ENCODE assay signal across 10 cellular contexts in the genomic region with DNA sequence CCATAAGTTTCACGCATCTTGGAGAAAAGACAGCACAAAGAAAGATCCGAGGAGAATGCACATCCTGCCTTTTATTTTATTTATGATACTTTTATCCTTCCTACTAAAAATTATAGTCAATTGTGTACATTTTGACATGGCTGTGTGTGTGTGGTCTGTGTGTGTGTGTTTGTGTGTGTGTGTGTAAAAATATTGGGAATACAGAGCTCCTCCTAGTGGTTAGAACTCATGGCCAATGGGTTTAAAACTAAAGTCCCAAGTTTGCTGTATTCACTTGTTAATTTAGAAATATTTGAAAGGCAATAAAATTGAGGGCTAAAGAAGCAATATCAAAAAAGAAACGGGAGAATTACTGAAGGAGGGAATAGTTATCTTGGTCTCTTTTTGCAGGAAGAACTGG. TPM values are rescaled to one million over a fixed set of nuclear protein-coding genes. Genes with fewer than 3 reads are reported as not detected.
DNase-seq lines count a peak whose midpoint lies in the region; ATAC-seq, FAIRE-seq and TF ChIP-seq lines count a peak whose summit lies in the region.
"Had no signal": no experiment of that assay in that cellular context is flagged by ENCODE, and none has a peak within 500 bp of the region (broad histone marks: within the 10 kb centered on the region; RNA-seq: fewer than 3 reads in every experiment).

No MANE protein-coding gene starts in this region.

- H3K36me3 ChIP-seq in H1 (ENCODE audit: control insufficient read depth in 2 of 4, insufficient read depth in 4 of 4, low read length in 3 of 4) = no peaks in the 10 kb centered on the region
- H3K36me3 ChIP-seq: upper lobe of left lung had no signal

- no peaks in the 10 kb centered on the region for H3K79me2 ChIP-seq in H1 (ENCODE audit: control insufficient read depth in 1 of 2, insufficient read depth in 2 of 2, low read length in 2 of 2)

- H3K36me3 Mint-ChIP-seq in activated naive CD8-positive, alpha-beta T cell treated with anti-CD3 and anti-CD28 coated beads, Interleukin-2, amount 50 U/mL, for 24 hours (ENCODE audit: low read depth) = no peaks in the 10 kb centered on the region
- H3K36me3 Mint-ChIP-seq: memory B cell had no signal

- H4K8ac ChIP-seq in H1 (ENCODE audit: extremely low read depth, insufficient read depth, low read length) = no peak overlapping the region

- H3K4me1 ChIP-seq in H1 (replicated peaks in 1 of 4; ENCODE audit: control insufficient read depth in 3 of 4, insufficient read depth in 4 of 4, low read length in 3 of 4) = no peaks in the 10 kb centered on the region
- H3K4me1 ChIP-seq: upper lobe of left lung had no signal

- no peaks in the 10 kb centered on the region for H3K4me1 Mint-ChIP-seq in activated naive CD8-positive, alpha-beta T cell treated with anti-CD3 and anti-CD28 coated beads, Interleukin-2, amount 50 U/mL, for 24 hours
- H3K4me1 Mint-ChIP-seq: memory B cell had no signal

- H4K5ac ChIP-seq in H1 (ENCODE audit: insufficient read length, low read depth, low read length) = no peak overlapping the region

- no peak overlapping the region for H2AK5ac ChIP-seq in H1 (ENCODE audit: low read depth, low read length)

- peak; percentile 59 to 65 for TF ChIP-seq RAD21 in H1 (IDR thresholded peaks at IDR 0.05 in 1 of 2, conservative IDR thresholded peaks at IDR 0.05 in 1 of 2; ENCODE audit: low read depth in 2 of 2, low read length in 2 of 2)

- no peak overlapping the region for H3K56ac ChIP-seq in H1 (replicated peaks; ENCODE audit: insufficient read length, low read depth, low read length)

- no peaks in the 10 kb centered on the region for H3K9me3 ChIP-seq in H1 (ENCODE audit: insufficient read depth in 2 of 2, low read depth in 1 of 2, low read length in 1 of 2)
- H3K9me3 ChIP-seq: upper lobe of left lung had no signal

- no peak overlapping the region for H2BK15ac ChIP-seq in H1 (ENCODE audit: low read length)

- WGBS in H1 (ENCODE audit: extremely low coverage in 1 of 2, insufficient coverage in 1 of 2, insufficient read length in 1 of 2, insufficient replicate concordance in 2 of 2, low coverage in 1 of 2, low lambda C conversion rate in 2 of 2, missing lambda C conversion rate in 1 of 2), 2 experiments = 35% methylated on average over 3 of the region's 3 CpGs; no CpG with 5 or more reads in 1 of the 2 experiments

- H3K79me1 ChIP-seq in H1 (ENCODE audit: low read depth, low read length) = no peaks in the 10 kb centered on the region

- no peak overlapping the region for H3K4me2 ChIP-seq in H1 (ENCODE audit: insufficient read depth in 1 of 2, low read depth in 2 of 2, low read length in 2 of 2)

- no peak overlapping the region for H3K14ac ChIP-seq in H1 (ENCODE audit: insufficient read length)

- H3K4me3 ChIP-seq in H1 (ENCODE audit: extremely low read depth in 1 of 4, insufficient read depth in 2 of 4, low read depth in 3 of 4, low read length in 4 of 4) = no peak overlapping the region
- H3K4me3 ChIP-seq: upper lobe of left lung had no signal

- DNase-seq in NCI-H1694 treated with DMSO at 0.1 percent for 48 hours (lab: John Stamatoyannopoulos, UW) (peak; percentile 13), NCI-H1694 (lab: John Stamatoyannopoulos, UW) (no peak), MV-4-11 (lab: John Stamatoyannopoulos, UW) (peak; percentile 12), H1 (ENCODE audit: low read depth in 1 of 2, low spot score in 2 of 2) (no peak), pons (ENCODE audit: low spot score) (peak; percentile 5), OCI-M2 (lab: John Stamatoyannopoulos, UW; ENCODE audit: unreplicated experiment) (no peak)
- DNase-seq in activated naive CD8-positive, alpha-beta T cell treated with anti-CD3 and anti-CD28 coated beads, Interleukin-2, amount 50 U/mL, for 24 hours = no peak
- DNase-seq: upper lobe of left lung had no signal

- no peaks in the 10 kb centered on the region for H3K27me3 ChIP-seq in H1 (replicated peaks in 1 of 4; ENCODE audit: control insufficient read depth in 3 of 4, extremely low read depth in 1 of 4, insufficient read depth in 3 of 4, low read length in 3 of 4)
- H3K27me3 ChIP-seq: upper lobe of left lung had no signal

- no peak overlapping the region for H3K27ac Mint-ChIP-seq in activated naive CD8-positive, alpha-beta T cell treated with anti-CD3 and anti-CD28 coated beads, Interleukin-2, amount 50 U/mL, for 24 hours
- H3K27ac Mint-ChIP-seq: memory B cell had no signal

- CTCF ChIA-PET in H1 (lab: Charles Lee; ENCODE audit: partially characterized antibody) = interaction anchor here (0.6 to 4.7 kb wide), 53 partner anchors 9 to 941 kb away, joined by 3 to 51 read pairs (median 4); no protein-coding TSS in a partner anchor

- no peak overlapping the region for H3K9ac ChIP-seq in H1 (replicated peaks in 1 of 4; ENCODE audit: extremely low read depth in 1 of 4, low read depth in 3 of 4, low read length in 3 of 4)

- no peak overlapping the region for H2AFZ ChIP-seq in H1 (ENCODE audit: low read length)

- H3K9me3 Mint-ChIP-seq in activated naive CD8-positive, alpha-beta T cell treated with anti-CD3 and anti-CD28 coated beads, Interleukin-2, amount 50 U/mL, for 24 hours = no peaks in the 10 kb centered on the region
- H3K9me3 Mint-ChIP-seq: memory B cell had no signal

- H3K4ac ChIP-seq in H1 (replicated peaks; ENCODE audit: insufficient read length, low read depth, low read length) = no peak overlapping the region

- H3K4me3 Mint-ChIP-seq in activated naive CD8-positive, alpha-beta T cell treated with anti-CD3 and anti-CD28 coated beads, Interleukin-2, amount 50 U/mL, for 24 hours = no peak overlapping the region
- H3K4me3 Mint-ChIP-seq: memory B cell had no signal

- TF ChIP-seq EP300 in H1 (IDR thresholded peaks at IDR 0.05; ENCODE audit: borderline replicate concordance in 1 of 2, low read depth in 2 of 2, low read length in 2 of 2) = no peak

- no peak for ATAC-seq in HG03460 (IDR thresholded peaks at IDR 0.05; ENCODE audit: unreplicated experiment)
- no peak for ATAC-seq in activated naive CD8-positive, alpha-beta T cell treated with anti-CD3 and anti-CD28 coated beads, Interleukin-2, amount 50 U/mL, for 24 hours

- H3K27ac ChIP-seq in H1 (ENCODE audit: low read depth, low read length) = no peak overlapping the region
- H3K27ac ChIP-seq: upper lobe of left lung had no signal

- no peaks in the 10 kb centered on the region for H3K23me2 ChIP-seq in H1 (ENCODE audit: low read depth, low read length)

- TF ChIP-seq POLR2A in H1 (IDR thresholded peaks at IDR 0.05; ENCODE audit: control extremely low read depth in 1 of 2, low read depth in 2 of 2, low read length in 2 of 2) = no peak

- H4K20me1 ChIP-seq in H1 (replicated peaks in 1 of 2; ENCODE audit: control insufficient read depth in 1 of 2, insufficient read depth in 2 of 2, low read length in 2 of 2) = no peaks in the 10 kb centered on the region

- no peak overlapping the region for H2BK5ac ChIP-seq in H1 (ENCODE audit: low read depth, low read length)

- no peak overlapping the region for H3K23ac ChIP-seq in H1 (ENCODE audit: insufficient read length)

- FAIRE-seq in H1 (lab: Jason Lieb, UNC) = peak; percentile 66

- no peak overlapping the region for H2BK20ac ChIP-seq in H1 (ENCODE audit: low read length)

- H3K18ac ChIP-seq in H1 (ENCODE audit: extremely low read depth, low read length) = no peak overlapping the region

- TF ChIP-seq CTCF in H1 (IDR thresholded peaks at IDR 0.05; ENCODE audit: control extremely low read depth in 1 of 3, insufficient read depth in 1 of 3, low read depth in 1 of 3, low read length in 3 of 3) = peak in 2 of 3 experiments; percentile 46 to 51; a peak in 3 of 4 replicates

- POLR2A ChIA-PET in H1 (lab: Charles Lee; ENCODE audit: partially characterized antibody) = interaction anchor here (0.6 kb wide), 1 partner anchor 227 kb away, joined by 3 read pairs; no protein-coding TSS in a partner anchor

- H2BK120ac ChIP-seq in H1 (replicated peaks; ENCODE audit: low read depth, low read length) = no peak overlapping the region

- no peak overlapping the region for H4K91ac ChIP-seq in H1 (replicated peaks; ENCODE audit: insufficient read length, low read length)

- H3K27me3 Mint-ChIP-seq in activated naive CD8-positive, alpha-beta T cell treated with anti-CD3 and anti-CD28 coated beads, Interleukin-2, amount 50 U/mL, for 24 hours = peaks cover 4% of the 10 kb centered on the region

- no peak overlapping the region for H2BK12ac ChIP-seq in H1 (ENCODE audit: low read depth, low read length)

TF ChIP-seq in H1, 55 proteins besides CTCF, POLR2A, EP300 and RAD21 (continues in another document):
- TF ChIP-seq, protein P1, sequence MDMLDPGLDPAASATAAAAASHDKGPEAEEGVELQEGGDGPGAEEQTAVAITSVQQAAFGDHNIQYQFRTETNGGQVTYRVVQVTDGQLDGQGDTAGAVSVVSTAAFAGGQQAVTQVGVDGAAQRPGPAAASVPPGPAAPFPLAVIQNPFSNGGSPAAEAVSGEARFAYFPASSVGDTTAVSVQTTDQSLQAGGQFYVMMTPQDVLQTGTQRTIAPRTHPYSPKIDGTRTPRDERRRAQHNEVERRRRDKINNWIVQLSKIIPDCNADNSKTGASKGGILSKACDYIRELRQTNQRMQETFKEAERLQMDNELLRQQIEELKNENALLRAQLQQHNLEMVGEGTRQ (IDR thresholded peaks at IDR 0.05; ENCODE audit: low read length) = no peak
- TF ChIP-seq SIRT6 (IDR thresholded peaks at IDR 0.05; ENCODE audit: low read length) = no peak
- TF ChIP-seq SP4 (IDR thresholded peaks at IDR 0.05; ENCODE audit: low read length) = no peak
- TF ChIP-seq TAF7 (optimal IDR thresholded peaks at IDR 0.05; ENCODE audit: borderline replicate concordance, low read depth, low read length) = no peak
- TF ChIP-seq HDAC2 (IDR thresholded peaks at IDR 0.05; ENCODE audit: borderline replicate concordance in 1 of 2, low read depth in 2 of 2, low read length in 2 of 2) = no peak

RNA-seq across cellular contexts. Expression of a gene that starts 47.5 kb away (rescaled TPM):
- total RNA-seq in H1 (2021; fragmentation: NEBNext Ultra II Directional; extraction: Animal tissue kit (Norgen Biotek cat#: 25700)) = 0.19 and 0.45 TPM in 2 replicates
- polyA plus RNA-seq in H1 (2011; rRNA removed) = 0.03 and 0.13 TPM in 2 replicates
- 0.05 TPM for polyA plus RNA-seq in H1 (2011; cell fraction: cytosol; rRNA removed)
- polyA plus RNA-seq in H1 (2011; cell fraction: nucleus; rRNA removed) = 0.06 TPM
- 0.08 TPM in 1 of 4 replicates, not detected in the others for polyA plus RNA-seq in H1 (2012, experiment 1 of 2)
- not detected for polyA plus RNA-seq in H1 (2012, experiment 2 of 2)
- polyA plus RNA-seq in H1 (2013, experiment 1 of 2) = 0.08 TPM
- polyA plus RNA-seq in H1 (2013, experiment 2 of 2) = 0.06 TPM
- polyA minus RNA-seq in H1 (2011; rRNA and poly(A)+ RNA removed) = not detected in 2 replicates
- polyA minus RNA-seq in H1 (2011; cell fraction: cytosol; rRNA and poly(A)+ RNA removed) = not detected
- polyA minus RNA-seq in H1 (2011; cell fraction: nucleus; rRNA and poly(A)+ RNA removed) = not detected

Comparison
In these comparisons a context has a peak if more than half of its experiments do, and no peak if none do; other contexts are left out.
1. DNase-seq: peak in NCI-H1694 treated with DMSO at 0.1 percent for 48 hours (single experiment), MV-4-11 (single experiment) and pons (single experiment); none in NCI-H1694 (single experiment), H1 (0 of 2), OCI-M2 (single experiment) and activated naive CD8-positive, alpha-beta T cell treated with anti-CD3 and anti-CD28 coated beads, Interleukin-2, amount 50 U/mL, for 24 hours (single experiment).